Comparison of ENCODE assay signal across 12 cellular contexts in genomic region chr11:2302844-2303626, GRCh38. TPM values are rescaled to one million over a fixed set of nuclear protein-coding genes. Genes with fewer than 3 reads are reported as not detected.
DNase-seq lines count a peak whose midpoint lies in the region; ATAC-seq and TF ChIP-seq lines count a peak whose summit lies in the region.
"Had no signal": no experiment of that assay in that cellular context is flagged by ENCODE, and none has a peak within 500 bp of the region (broad histone marks: within the 10 kb centered on the region; RNA-seq: fewer than 3 reads in every experiment).

No MANE protein-coding gene starts in this region.

- 5 to 15% methylated on average over 19 of the region's 19 CpGs for WGBS in aorta, 2 donors

- H3K36me3 ChIP-seq in breast epithelium = no peaks in the 10 kb centered on the region
- no peaks in the 10 kb centered on the region for H3K36me3 ChIP-seq in aorta (ENCODE audit: control insufficient read depth in 1 of 2, insufficient read depth in 2 of 2, low read length in 1 of 2)

- H3K27ac Mint-ChIP-seq in MCF 10A (ENCODE audit: low read depth, unreplicated experiment) (no peak overlapping the region), naive B cell (peak overlapping the region in 3 of 6 donors; percentile 33 to 97 (median 88))
- H3K27ac Mint-ChIP-seq in effector memory CD8-positive, alpha-beta T cell = peak overlapping the region; percentile 90 to 92

- no peaks in the 10 kb centered on the region for H3K27me3 Mint-ChIP-seq in MCF 10A (ENCODE audit: insufficient read depth, unreplicated experiment)
- no peaks in the 10 kb centered on the region for H3K27me3 Mint-ChIP-seq in effector memory CD8-positive, alpha-beta T cell
- no peaks in the 10 kb centered on the region for H3K27me3 Mint-ChIP-seq in naive B cell

- no peak overlapping the region for H3K4me3 ChIP-seq in breast epithelium
- no peak overlapping the region for H3K4me3 ChIP-seq in aorta (ENCODE audit: low read length in 2 of 2)

- intact Hi-C loops in breast epithelium (cut with DNase I; ENCODE audit: low total_unique reads) = loop anchor here (1.0 kb wide), 1 partner anchor 116 kb away; no protein-coding TSS in a partner anchor
- intact Hi-C loops in MCF 10A (cut with micrococcal nuclease) = no loop called here
- intact Hi-C loops in aorta (cut with DNase I) = loop anchor here (5.0 to 10.0 kb wide), 2 partner anchors 98 to 106 kb away; no protein-coding TSS in a partner anchor

- H3K9me3 ChIP-seq in breast epithelium (no peaks in the 10 kb centered on the region), aorta (ENCODE audit: control insufficient read depth, low read length) (no peaks in the 10 kb centered on the region)

- POLR2A ChIA-PET in MCF 10A (lab: Yijun Ruan, JAX) = interaction anchor here (0.8 kb wide), 1 partner anchor 116 kb away, joined by 3 read pairs; no protein-coding TSS in a partner anchor

- H3K36me3 Mint-ChIP-seq in MCF 10A (ENCODE audit: insufficient read depth, unreplicated experiment) = no peaks in the 10 kb centered on the region
- peaks cover 22% of the 10 kb centered on the region for H3K36me3 Mint-ChIP-seq in effector memory CD8-positive, alpha-beta T cell (ENCODE audit: insufficient read depth)
- H3K36me3 Mint-ChIP-seq in naive B cell = no peaks in the 10 kb centered on the region

- no TSS peak for BruUV-seq in MCF 10A (replicated peaks; lab: Mats Ljungman, UMichigan)

- H3K27ac ChIP-seq in breast epithelium (peak overlapping the region in 1 of 2 donors; percentile 48), aorta (ENCODE audit: low read depth in 1 of 2, low read length in 2 of 2) (no peak overlapping the region), caudate nucleus (ENCODE audit: low read depth, low read length) (no peak overlapping the region)

- CTCF ChIA-PET in MCF 10A (lab: Yijun Ruan, JAX) = interaction anchor here (0.6 to 10.6 kb wide), 7 partner anchors 11 to 708 kb away, joined by 3 to 240 read pairs (median 5); no protein-coding TSS in a partner anchor

- no peak for TF ChIP-seq POLR2A in breast epithelium (IDR thresholded peaks at IDR 0.05)

- H3K4me1 ChIP-seq in breast epithelium = peaks cover 0 to 11% of the 10 kb centered on the region in 2 donors
- H3K4me1 ChIP-seq in aorta (ENCODE audit: control insufficient read depth in 1 of 2, insufficient read depth in 2 of 2, low read length in 2 of 2) = no peaks in the 10 kb centered on the region

- no peak for TF ChIP-seq CTCF in breast epithelium (IDR thresholded peaks at IDR 0.05)
- no peak for TF ChIP-seq CTCF in MCF 10A (IDR thresholded peaks at IDR 0.05; ENCODE audit: unreplicated experiment)

- H3K27me3 ChIP-seq in breast epithelium = no peaks in the 10 kb centered on the region
- no peaks in the 10 kb centered on the region for H3K27me3 ChIP-seq in aorta (ENCODE audit: control insufficient read depth in 1 of 2, insufficient read depth in 2 of 2, low read length in 1 of 2)

- peak; percentile 5 for ATAC-seq in effector memory CD8-positive, alpha-beta T cell (replicated peaks)
- ATAC-seq in naive B cell (ENCODE audit: low read depth in 2 of 2) (no peak), aorta (ENCODE audit: low FRiP score) (peak; percentile 26), GM21529 (IDR thresholded peaks at IDR 0.05; ENCODE audit: unreplicated experiment) (no peak), HG02610 (IDR thresholded peaks at IDR 0.05; ENCODE audit: unreplicated experiment) (no peak)
- ATAC-seq: left colon had no signal

- peaks cover 7% of the 10 kb centered on the region for H3K4me1 Mint-ChIP-seq in MCF 10A (ENCODE audit: insufficient read depth, unreplicated experiment)
- peaks cover 58 to 59% of the 10 kb centered on the region in 2 donors for H3K4me1 Mint-ChIP-seq in effector memory CD8-positive, alpha-beta T cell (ENCODE audit: low read depth in 2 of 2)
- H3K4me1 Mint-ChIP-seq in naive B cell = peaks cover 32 to 58% (median 39%) of the 10 kb centered on the region in 3 donors

- H3K4me3 Mint-ChIP-seq in MCF 10A (ENCODE audit: unreplicated experiment) (no peak overlapping the region), naive B cell (peak overlapping the region; percentile 87 to 97 (median 95))
- peak overlapping the region; percentile 81 to 88 for H3K4me3 Mint-ChIP-seq in effector memory CD8-positive, alpha-beta T cell

- H3K9me3 Mint-ChIP-seq in MCF 10A (ENCODE audit: unreplicated experiment) (no peaks in the 10 kb centered on the region), naive B cell (no peaks in the 10 kb centered on the region)
- H3K9me3 Mint-ChIP-seq in effector memory CD8-positive, alpha-beta T cell = no peaks in the 10 kb centered on the region

- DNase-seq in breast epithelium (ENCODE audit: low spot score in 2 of 2) = peak; percentile 16 to 46
- DNase-seq in MCF 10A (ENCODE audit: unreplicated experiment) = no peak
- peak in 1 of 3 experiments; percentile 2 for DNase-seq in effector memory CD8-positive, alpha-beta T cell
- DNase-seq in naive B cell = no peak
- DNase-seq in aorta = peak in 1 of 2 donors; percentile 81
- no peak for DNase-seq in caudate nucleus (lab: John Stamatoyannopoulos, UW)
- DNase-seq: NCI-H2081 treated with DMSO at 0.1 percent for 48 hours had no signal

RNA-seq across cellular contexts. Expression of gene TSPAN32, which starts 1.2 kb away (rescaled TPM):
- total RNA-seq in breast epithelium (1 to 10 TPM in 2 of 3 donors, under 1 TPM in 1; 0.33 to 2.4 (median 1.0) TPM), MCF 10A (2022) (not detected in 2 replicates), aorta (1 to 10 TPM in 1 of 2 donors, under 1 TPM in 1; 0.84 to 3.5 TPM)
- polyA plus RNA-seq in naive B cell (ENCODE audit: low read depth in 6 of 6) (10 to 100 TPM in 4 of 6 donors, 1 to 10 TPM in 2; 6.5 to 24.0 (median 13.5) TPM), aorta (1 to 10 TPM in 1 of 2 donors, not detected in 1; 8.7 TPM)
- total RNA-seq: epithelial cell of proximal tubule, SK-MEL-5 had no signal

RNA-seq across cellular contexts. Expression of gene C11orf21, which starts 1.3 kb away (rescaled TPM):
- 1 to 10 TPM in 1 of 3 donors, under 1 TPM in 2; 0.33 to 1.0 (median 0.96) TPM for total RNA-seq in breast epithelium
- total RNA-seq in MCF 10A (2022) = not detected in 2 replicates
- 10 to 100 TPM in 3 of 6 donors, 1 to 10 TPM in 3; 8.3 to 15.4 (median 10.2) TPM for polyA plus RNA-seq in naive B cell (ENCODE audit: low read depth in 6 of 6)
- 1 to 10 TPM; 1.4 to 2.1 TPM for total RNA-seq in aorta
- under 1 TPM in 1 of 2 donors, not detected in 1; 0.46 TPM for polyA plus RNA-seq in aorta
- total RNA-seq: epithelial cell of proximal tubule, SK-MEL-5 had no signal

RNA-seq across cellular contexts. Expression of gene ASCL2, which starts 32.6 kb away (rescaled TPM):
- total RNA-seq in breast epithelium = 1 to 10 TPM in 2 of 3 donors, under 1 TPM in 1; 0.96 to 4.8 (median 3.3) TPM
- not detected in 2 replicates for total RNA-seq in MCF 10A (2022)
- polyA plus RNA-seq in naive B cell (ENCODE audit: low read depth in 6 of 6) = 1 to 10 TPM in 1 of 6 donors, under 1 TPM in 4, not detected in 1; 0.35 to 1.7 (median 0.60) TPM
- 1 to 10 TPM in 1 of 2 donors, under 1 TPM in 1; 0.62 to 1.4 TPM for total RNA-seq in aorta
- polyA plus RNA-seq in aorta = not detected
- total RNA-seq: SK-MEL-5 had no signal

Comparison
In these comparisons a context has a peak if more than half of its experiments do, and no peak if none do; other contexts are left out.
1. DNase-seq: peak in breast epithelium (2 of 2); none in MCF 10A (single experiment), naive B cell (single experiment) and caudate nucleus (0 of 61).
2. ATAC-seq: peak in effector memory CD8-positive, alpha-beta T cell (single experiment) and aorta (single experiment); none in naive B cell (0 of 2), GM21529 (single experiment) and HG02610 (single experiment).